ENCODE assay signal across 23 cellular contexts in genomic region chr7:36637417-36637816, GRCh38.
DNase-seq lines count a peak whose midpoint lies in the region; ATAC-seq and TF ChIP-seq lines count a peak whose summit lies in the region.
"Had no signal": no experiment of that assay in that cellular context is flagged by ENCODE, and none has a peak within 500 bp of the region (broad histone marks: within the 10 kb centered on the region; RNA-seq: fewer than 3 reads in every experiment).

No MANE protein-coding gene starts in this region.

- no peak overlapping the region for H3K4me2 ChIP-seq in H9 (ENCODE audit: insufficient read depth, insufficient read length, low read length)
- H3K4me2 ChIP-seq: hepatocyte had no signal

- DNase-seq in T-helper 2 cell treated with Interferon-gamma antibody and Interleukin-4, amounts not matched to agents 5 μg/mL and 100 μg/mL, for 36 hours (ENCODE audit: low spot score) = no peak
- DNase-seq in T-helper 2 cell (no peak), H9 (no peak), NCI-H748 treated with DMSO at 0.1 percent for 48 hours (lab: John Stamatoyannopoulos, UW) (no peak), NCI-H2081 treated with DMSO at 0.1 percent for 48 hours (lab: John Stamatoyannopoulos, UW) (no peak)
- DNase-seq in natural killer cell treated with Interleukin-12 subunit alpha and Interleukin-12 subunit beta and Interleukin-15 and Interleukin-18, amount 100 ng/mL, for 72 hours (ENCODE audit: low spot score) = no peak
- no peak for DNase-seq in activated CD8-positive, alpha-beta memory T cell treated with anti-CD3 and anti-CD28 coated beads, Interleukin-2, amount 50 U/mL, for 4 hours
- DNase-seq: activated CD4-positive, alpha-beta memory T cell treated with anti-CD3 and anti-CD28 coated beads, Interleukin-2, amount 10 ng/mL, durations not matched to agents 7 days and 5 days; DMS 273 treated with DMSO at 0.1 percent for 48 hours; dorsolateral prefrontal cortex; EL; GOT3; NCI-H1092; NCI-H1694 treated with DMSO at 0.1 percent for 48 hours; NCI-H2171 treated with DMSO at 0.1 percent for 48 hours; OCI-M1; stimulated activated naive CD4-positive, alpha-beta T cell treated with Interleukin-2 at 50 U/mL for 16 hours had no signal

- no peaks in the 10 kb centered on the region for H3K27me3 ChIP-seq in H9 (ENCODE audit: insufficient read depth, low read length)
- H3K27me3 ChIP-seq: dorsolateral prefrontal cortex, hepatocyte, SJSA1 had no signal

- H3K56ac ChIP-seq in H9 (ENCODE audit: insufficient read length, low read depth, low read length) = no peak overlapping the region

- H3K79me2 ChIP-seq in H9 (ENCODE audit: insufficient read depth, low read length) = no peaks in the 10 kb centered on the region
- H3K79me2 ChIP-seq: hepatocyte had no signal

- no peak overlapping the region for H2BK15ac ChIP-seq in H9 (ENCODE audit: low read depth, low read length)

- H2BK120ac ChIP-seq in H9 (ENCODE audit: low read depth, low read length, poor library complexity, severe bottlenecking) = no peak overlapping the region

- H3T11ph ChIP-seq in H9 (ENCODE audit: low read length) = no peak overlapping the region

- no peak overlapping the region for H4K8ac ChIP-seq in H9 (replicated peaks; ENCODE audit: insufficient read length, low read depth, low read length)

- no peak overlapping the region for H2BK5ac ChIP-seq in H9 (ENCODE audit: insufficient read length, low read length)

- H3K4me3 Mint-ChIP-seq in T-helper 2 cell treated with Interferon-gamma antibody and Interleukin-4, amounts not matched to agents 5 μg/mL and 100 μg/mL, for 36 hours = no peak overlapping the region
- H3K4me3 Mint-ChIP-seq in H9 (no peak overlapping the region), brain (peak overlapping the region in 1 of 5 experiments; percentile 42)
- no peak overlapping the region for H3K4me3 Mint-ChIP-seq in natural killer cell treated with Interleukin-12 subunit alpha and Interleukin-12 subunit beta and Interleukin-15 and Interleukin-18, amount 100 ng/mL, for 72 hours
- H3K4me3 Mint-ChIP-seq: activated CD4-positive, alpha-beta memory T cell treated with anti-CD3 and anti-CD28 coated beads, Interleukin-2, amount 10 ng/mL, durations not matched to agents 7 days and 5 days; nephron had no signal

- H4K5ac ChIP-seq in H9 (ENCODE audit: insufficient read length, low read depth, low read length) = no peak overlapping the region

- no peak overlapping the region for H3K18ac ChIP-seq in H9 (ENCODE audit: insufficient read length, low read depth, low read length)

- H2BK20ac ChIP-seq in H9 (ENCODE audit: low read depth, low read length, poor library complexity, severe bottlenecking) = no peak overlapping the region

- H3K4me1 Mint-ChIP-seq in T-helper 2 cell treated with Interferon-gamma antibody and Interleukin-4, amounts not matched to agents 5 μg/mL and 100 μg/mL, for 36 hours (ENCODE audit: low read depth) = peaks cover 35% of the 10 kb centered on the region
- H3K4me1 Mint-ChIP-seq in H9 (peaks cover 49 to 52% of the 10 kb centered on the region in 2 experiments), brain (peaks cover 52% of the 10 kb centered on the region)
- H3K4me1 Mint-ChIP-seq in natural killer cell treated with Interleukin-12 subunit alpha and Interleukin-12 subunit beta and Interleukin-15 and Interleukin-18, amount 100 ng/mL, for 72 hours (ENCODE audit: low read depth in 2 of 2) = peaks cover 48 to 61% of the 10 kb centered on the region in 2 donors

- no peak overlapping the region for H3K9ac ChIP-seq in H9 (ENCODE audit: extremely low read depth, insufficient read length, low read length)

- H3K4ac ChIP-seq in H9 (ENCODE audit: low read depth, low read length) = no peak overlapping the region; the same call in 1 of the 2 replicates

- H2AFZ ChIP-seq in H9 (ENCODE audit: low read length) = no peak overlapping the region
- H2AFZ ChIP-seq: hepatocyte had no signal

- no peak overlapping the region for H3K27ac ChIP-seq in H9 (ENCODE audit: insufficient read length, low read depth, low read length)
- H3K27ac ChIP-seq: dorsolateral prefrontal cortex, hepatocyte, RWPE1, SJSA1 had no signal

- H2AK5ac ChIP-seq in H9 (ENCODE audit: insufficient read length, low read length) = no peak overlapping the region

- H3K79me1 ChIP-seq in H9 (ENCODE audit: insufficient read depth, low read depth, low read length, poor library complexity, severe bottlenecking) = no peaks in the 10 kb centered on the region

- H3K9me3 Mint-ChIP-seq in T-helper 2 cell treated with Interferon-gamma antibody and Interleukin-4, amounts not matched to agents 5 μg/mL and 100 μg/mL, for 36 hours = no peaks in the 10 kb centered on the region
- H3K9me3 Mint-ChIP-seq in H9 (no peaks in the 10 kb centered on the region), brain (peaks cover 0 to 3% (median 0%) of the 10 kb centered on the region in 5 experiments)
- H3K9me3 Mint-ChIP-seq in natural killer cell treated with Interleukin-12 subunit alpha and Interleukin-12 subunit beta and Interleukin-15 and Interleukin-18, amount 100 ng/mL, for 72 hours = no peaks in the 10 kb centered on the region
- H3K9me3 Mint-ChIP-seq: activated CD4-positive, alpha-beta memory T cell treated with anti-CD3 and anti-CD28 coated beads, Interleukin-2, amount 10 ng/mL, durations not matched to agents 7 days and 5 days; activated T-helper 2 cell treated with anti-CD3 and anti-CD28 coated beads, Interferon-gamma antibody, Interleukin-2, Interleukin-4, amounts not matched to agents 10 μg/mL and 5 μg/mL and 100 μg/mL, durations not matched to agents 14 hours and 24 hours and 36 hours; nephron had no signal

- H4K20me1 ChIP-seq in H9 (ENCODE audit: control insufficient read depth, insufficient read depth, insufficient read length) = no peaks in the 10 kb centered on the region

- no peak overlapping the region for H2BK12ac ChIP-seq in H9 (ENCODE audit: insufficient read length, low read depth, low read length)

- H3K9me3 ChIP-seq in H9 (ENCODE audit: control insufficient read depth, low read depth, low read length) = no peaks in the 10 kb centered on the region
- H3K9me3 ChIP-seq: SJSA1 had no signal

- H3K27ac Mint-ChIP-seq in T-helper 2 cell treated with Interferon-gamma antibody and Interleukin-4, amounts not matched to agents 5 μg/mL and 100 μg/mL, for 36 hours = peak overlapping the region; percentile 95
- H3K27ac Mint-ChIP-seq in H9 = no peak overlapping the region; a peak in 1 of 7 replicates
- peak overlapping the region in 3 of 5 experiments; percentile 34 to 91 (median 77) for H3K27ac Mint-ChIP-seq in brain
- peak overlapping the region; percentile 98 to 100 for H3K27ac Mint-ChIP-seq in natural killer cell treated with Interleukin-12 subunit alpha and Interleukin-12 subunit beta and Interleukin-15 and Interleukin-18, amount 100 ng/mL, for 72 hours
- H3K27ac Mint-ChIP-seq: activated CD4-positive, alpha-beta memory T cell treated with anti-CD3 and anti-CD28 coated beads, Interleukin-2, amount 10 ng/mL, durations not matched to agents 7 days and 5 days; nephron had no signal

- H3K23ac ChIP-seq in H9 (ENCODE audit: insufficient read length, low read depth, low read length) = no peak overlapping the region

- H3K27me3 Mint-ChIP-seq in T-helper 2 cell treated with Interferon-gamma antibody and Interleukin-4, amounts not matched to agents 5 μg/mL and 100 μg/mL, for 36 hours (ENCODE audit: low read depth) = no peaks in the 10 kb centered on the region
- H3K27me3 Mint-ChIP-seq in H9 (ENCODE audit: low read depth) (no peaks in the 10 kb centered on the region; the same call in 1 of the 2 replicates), brain (peaks cover 9% of the 10 kb centered on the region)
- H3K27me3 Mint-ChIP-seq in natural killer cell treated with Interleukin-12 subunit alpha and Interleukin-12 subunit beta and Interleukin-15 and Interleukin-18, amount 100 ng/mL, for 72 hours = no peaks in the 10 kb centered on the region
- H3K27me3 Mint-ChIP-seq: activated CD4-positive, alpha-beta memory T cell treated with anti-CD3 and anti-CD28 coated beads, Interleukin-2, amount 10 ng/mL, durations not matched to agents 7 days and 5 days had no signal

- H3K36me3 Mint-ChIP-seq in T-helper 2 cell treated with Interferon-gamma antibody and Interleukin-4, amounts not matched to agents 5 μg/mL and 100 μg/mL, for 36 hours (ENCODE audit: low read depth) = peaks cover 52% of the 10 kb centered on the region
- H3K36me3 Mint-ChIP-seq in H9 (ENCODE audit: insufficient read depth in 1 of 3, low read depth in 3 of 3) (no peaks in the 10 kb centered on the region), brain (no peaks in the 10 kb centered on the region)
- H3K36me3 Mint-ChIP-seq in natural killer cell treated with Interleukin-12 subunit alpha and Interleukin-12 subunit beta and Interleukin-15 and Interleukin-18, amount 100 ng/mL, for 72 hours = peaks cover 20% of the 10 kb centered on the region

- H3K4me1 ChIP-seq in H9 (ENCODE audit: insufficient read depth, low read length) = peaks cover 13% of the 10 kb centered on the region

- peak overlapping the region; percentile 46; the same call in 1 of the 2 replicates for H3K14ac ChIP-seq in H9 (ENCODE audit: insufficient read depth, low read length)

- no peak for TF ChIP-seq CTCF in H9 (conservative IDR thresholded peaks at IDR 0.05)
- no peak for TF ChIP-seq CTCF in brain (conservative IDR thresholded peaks at IDR 0.05)

- H4K91ac ChIP-seq in H9 (ENCODE audit: insufficient read length, low read depth, low read length) = no peak overlapping the region

- no peaks in the 10 kb centered on the region for H3K23me2 ChIP-seq in H9 (ENCODE audit: insufficient read length, low read depth, low read length, poor library complexity, severe bottlenecking)

- WGBS in H9 (ENCODE audit: extremely low coverage, insufficient read length, low lambda C conversion rate) = no CpG with 5 or more reads among the region's 4 CpGs

- ATAC-seq in natural killer cell treated with Interleukin-12 subunit alpha and Interleukin-12 subunit beta and Interleukin-15 and Interleukin-18, amount 100 ng/mL, for 72 hours = no peak

Comparison
In these comparisons a context has a peak if more than half of its experiments do, and no peak if none do; other contexts are left out.
1. H3K27ac Mint-ChIP-seq: peak in T-helper 2 cell treated with Interferon-gamma antibody and Interleukin-4, amounts not matched to agents 5 μg/mL and 100 μg/mL, for 36 hours (single experiment), brain (3 of 5) and natural killer cell treated with Interleukin-12 subunit alpha and Interleukin-12 subunit beta and Interleukin-15 and Interleukin-18, amount 100 ng/mL, for 72 hours (2 of 2); none in H9 (0 of 3).